12 cellular contexts compared by ENCODE assay signal in the genomic region with DNA sequence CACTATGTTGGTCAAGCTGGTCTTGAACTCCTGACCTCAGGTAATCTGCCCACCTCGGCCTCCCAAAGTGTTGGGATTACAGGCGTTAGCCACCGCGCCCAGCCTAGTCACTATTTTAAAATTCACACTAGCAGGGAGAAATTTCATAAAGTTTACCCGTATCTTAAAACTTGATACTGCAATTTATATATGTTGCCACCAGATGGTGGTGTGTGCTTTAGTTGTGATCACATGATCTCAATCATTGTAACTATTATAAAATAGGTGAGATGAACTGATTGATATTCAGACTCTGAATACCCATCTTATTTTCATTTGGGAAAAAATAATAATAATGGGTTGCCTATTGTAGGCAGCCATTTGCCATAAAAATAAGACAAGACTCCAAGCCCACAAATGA. TPM values are rescaled to one million over a fixed set of nuclear protein-coding genes. Genes with fewer than 3 reads are reported as not detected.
DNase-seq lines count a peak whose midpoint lies in the region; ATAC-seq, FAIRE-seq and TF ChIP-seq lines count a peak whose summit lies in the region.
"Had no signal": no experiment of that assay in that cellular context is flagged by ENCODE, and none has a peak within 500 bp of the region (broad histone marks: within the 10 kb centered on the region; RNA-seq: fewer than 3 reads in every experiment).

No MANE protein-coding gene starts in this region.

- POLR2A ChIA-PET in HepG2 (lab: Yijun Ruan, JAX) = no interaction called here

- peak; percentile 15; the same call in 1 of the 2 replicates for TF ChIP-seq CTCF in HepG2 (CRISPR knock-in tag; IDR thresholded peaks at IDR 0.05)
- peak in 2 of 4 donors; percentile 6 to 18 for TF ChIP-seq CTCF in right lobe of liver (IDR thresholded peaks at IDR 0.05)
- TF ChIP-seq CTCF in fibroblast of mammary gland (conservative IDR thresholded peaks at IDR 0.05; ENCODE audit: control insufficient read depth, insufficient read depth, low read depth, low read length) = peak; percentile 20
- TF ChIP-seq CTCF in tibial nerve (IDR thresholded peaks at IDR 0.05) = peak in 1 of 5 experiments; percentile 8

- H3K27ac ChIP-seq in HepG2 (ENCODE audit: extremely low read length, insufficient read depth, low read length) (no peak overlapping the region), right lobe of liver (no peak overlapping the region), tibial nerve (no peak overlapping the region)
- H3K27ac ChIP-seq: upper lobe of left lung had no signal

- DNase-seq in HepG2 (ENCODE audit: low spot score) (no peak), right lobe of liver (no peak), RKO (ENCODE audit: low spot score) (peak; percentile 23), fibroblast of mammary gland (ENCODE audit: low read depth) (peak; percentile 28), midbrain (lab: John Stamatoyannopoulos, UW) (no peak), tibial nerve (ENCODE audit: low spot score in 2 of 2) (no peak)
- no peak for DNase-seq in stimulated activated CD4-positive, alpha-beta T cell treated with anti-CD3 and anti-CD28 coated beads, Interleukin-4, amount 100 ng/mL, for 24 hours
- no peak for DNase-seq in activated CD4-positive, alpha-beta T cell treated with anti-CD3 and anti-CD28 coated beads for 1 hour
- DNase-seq: aorta, NCI-H187 treated with DMSO at 0.1 percent for 48 hours, upper lobe of left lung had no signal

- TF ChIP-seq POLR2A in HepG2 (IDR thresholded peaks at IDR 0.05; ENCODE audit: insufficient read depth in 1 of 2, low read depth in 2 of 2, low read length in 2 of 2) = no peak
- no peak for TF ChIP-seq POLR2A in right lobe of liver (IDR thresholded peaks at IDR 0.05)
- no peak for TF ChIP-seq POLR2A in tibial nerve (IDR thresholded peaks at IDR 0.05)

- no peaks in the 10 kb centered on the region for H3K27me3 ChIP-seq in HepG2 (ENCODE audit: control insufficient read depth in 1 of 2, insufficient read depth in 2 of 2, low read length in 2 of 2)
- no peaks in the 10 kb centered on the region for H3K27me3 ChIP-seq in right lobe of liver
- no peaks in the 10 kb centered on the region for H3K27me3 ChIP-seq in tibial nerve
- H3K27me3 ChIP-seq: upper lobe of left lung had no signal

- FAIRE-seq in HepG2 (lab: Jason Lieb, UNC) = no peak
- FAIRE-seq: TTC549 had no signal

- BruUV-seq in HepG2 (replicated peaks; lab: Mats Ljungman, UMichigan) = no TSS peak

- intact Hi-C loops in HepG2 (cut with micrococcal nuclease; ENCODE audit: unreplicated experiment) (no loop called here), right lobe of liver (cut with DNase I) (no loop called here)

- no peak for TF ChIP-seq RAD21 in HepG2 (CRISPR knock-in tag; IDR thresholded peaks at IDR 0.05)

- CTCF ChIA-PET in HepG2 (lab: Yijun Ruan, JAX; ENCODE audit: low intra/inter-chr PET ratio, low total read pairs) = no interaction called here

- H3K79me2 ChIP-seq in HepG2 (ENCODE audit: insufficient read depth, low read length) = no peaks in the 10 kb centered on the region

- 33% methylated on average over 5 of the region's 5 CpGs for WGBS in HepG2 (ENCODE audit: low lambda C conversion rate)
- 77% methylated on average over 5 of the region's 5 CpGs for WGBS in right lobe of liver (ENCODE audit: insufficient coverage, low coverage, low lambda C conversion rate, missing lambda C conversion rate)
- 86 to 94% methylated on average over 5 of the region's 5 CpGs for WGBS in tibial nerve, 2 donors

- no peak overlapping the region for H3K4me2 ChIP-seq in HepG2 (ENCODE audit: low read depth, low read length)

- H3K4me1 ChIP-seq in HepG2 (ENCODE audit: insufficient read depth, low read length) (no peaks in the 10 kb centered on the region), right lobe of liver (no peaks in the 10 kb centered on the region), tibial nerve (no peaks in the 10 kb centered on the region)
- H3K4me1 ChIP-seq: upper lobe of left lung had no signal

- H3K9ac ChIP-seq in HepG2 (ENCODE audit: insufficient read depth, low read depth, low read length) = no peak overlapping the region

- H4K20me1 ChIP-seq in HepG2 (ENCODE audit: insufficient read depth, low read length) = no peaks in the 10 kb centered on the region

- H3K36me3 ChIP-seq in HepG2 (replicated peaks in 1 of 2; ENCODE audit: control insufficient read depth in 1 of 2, insufficient read depth in 2 of 2, low read length in 2 of 2) = no peaks in the 10 kb centered on the region
- H3K36me3 ChIP-seq in right lobe of liver = no peaks in the 10 kb centered on the region
- no peaks in the 10 kb centered on the region for H3K36me3 ChIP-seq in tibial nerve
- H3K36me3 ChIP-seq: upper lobe of left lung had no signal

- in situ Hi-C loops in HepG2 (cut with HindIII; ENCODE audit: extremely low pct_ligation_motif_present, low pct_unique_long_range_greater_than_20kb) = no loop called here

- no peak for TF ChIP-seq EP300 in HepG2 (IDR thresholded peaks at IDR 0.05; ENCODE audit: low read depth in 2 of 2, low read length in 2 of 2)
- no peak for TF ChIP-seq EP300 in HepG2 (CRISPR knock-in tag; IDR thresholded peaks at IDR 0.05; ENCODE audit: borderline replicate concordance)
- TF ChIP-seq EP300 in tibial nerve (IDR thresholded peaks at IDR 0.05) = no peak

- no peak for ATAC-seq in HepG2
- ATAC-seq in right lobe of liver = no peak

- no peaks in the 10 kb centered on the region for H3K9me3 ChIP-seq in HepG2 (ENCODE audit: low read length)
- H3K9me3 ChIP-seq in right lobe of liver = no peaks in the 10 kb centered on the region
- peaks cover 0 to 8% (median 0%) of the 10 kb centered on the region in 4 donors for H3K9me3 ChIP-seq in tibial nerve
- H3K9me3 ChIP-seq: upper lobe of left lung had no signal

- no peak overlapping the region for H2AFZ ChIP-seq in HepG2 (ENCODE audit: low read length)

- H3K4me3 ChIP-seq in HepG2 (replicated peaks in 1 of 3; ENCODE audit: insufficient read depth in 1 of 3, low read depth in 2 of 3, low read length in 3 of 3) = no peak overlapping the region
- H3K4me3 ChIP-seq in right lobe of liver = no peak overlapping the region
- H3K4me3 ChIP-seq in fibroblast of mammary gland (ENCODE audit: control insufficient read depth, low read depth, low read length) = no peak overlapping the region
- H3K4me3 ChIP-seq in tibial nerve = no peak overlapping the region
- H3K4me3 ChIP-seq: upper lobe of left lung had no signal

TF ChIP-seq in HepG2, 621 proteins besides CTCF, POLR2A, EP300 and RAD21:
- no peak for TF ChIP-seq ZNF747 (CRISPR knock-in tag; IDR thresholded peaks at IDR 0.05; ENCODE audit: borderline replicate concordance)

RNA-seq across cellular contexts. Expression of a gene that starts 17.8 kb away (rescaled TPM):
- total RNA-seq in HepG2 (2016; rRNA removed; fragmentation: Illumina TruSeq; extraction: Trizol) (not detected in 2 replicates), right lobe of liver (1 to 10 TPM; 1.6 to 6.4 (median 1.9) TPM), tibial nerve (10 to 100 TPM; 13.8 to 31.5 (median 23.8) TPM)
- total RNA-seq in HepG2 (2016; cell fraction: cytosol; rRNA removed; fragmentation: Illumina TruSeq; extraction: Trizol; ENCODE audit: low read depth) = not detected in 2 replicates
- not detected in 2 replicates for total RNA-seq in HepG2 (2016; cell fraction: insoluble cytoplasmic fraction; rRNA removed; fragmentation: Illumina TruSeq; extraction: Trizol)
- not detected in 2 replicates for total RNA-seq in HepG2 (2016; cell fraction: membrane; rRNA removed; fragmentation: Illumina TruSeq; extraction: Trizol)
- not detected in 2 replicates for total RNA-seq in HepG2 (2016; cell fraction: nucleus; rRNA removed; fragmentation: Illumina TruSeq; extraction: Trizol)
- not detected in 2 replicates for polyA plus RNA-seq in HepG2 (2011; rRNA removed)
- polyA plus RNA-seq in HepG2 (2011; cell fraction: cytosol; rRNA removed) = under 0.01 TPM in 1 of 2 replicates, not detected in the other
- polyA plus RNA-seq in HepG2 (2011; cell fraction: nucleus; rRNA removed) = not detected in 2 replicates
- polyA plus RNA-seq in HepG2 (2012) = not detected in 2 replicates
- not detected in 2 replicates for polyA plus RNA-seq in HepG2 (2016; cell fraction: cytosol; fragmentation: Illumina TruSeq; extraction: Trizol; ENCODE audit: low read depth)
- polyA plus RNA-seq in HepG2 (2016; cell fraction: insoluble cytoplasmic fraction; fragmentation: Illumina TruSeq; extraction: Trizol; ENCODE audit: low read depth) = not detected in 2 replicates
- polyA plus RNA-seq in HepG2 (2016; cell fraction: membrane; fragmentation: Illumina TruSeq; extraction: Trizol; ENCODE audit: low read depth) = not detected in 2 replicates
- not detected in 2 replicates for polyA plus RNA-seq in HepG2 (2016; cell fraction: nucleus; fragmentation: Illumina TruSeq; extraction: Trizol; ENCODE audit: insufficient read depth, low read depth)
- polyA minus RNA-seq in HepG2 (2011; rRNA and poly(A)+ RNA removed; ENCODE audit: low replicate concordance) = 0.56 TPM in 1 of 2 replicates, not detected in the other
- polyA minus RNA-seq in HepG2 (2011; cell fraction: cytosol; rRNA and poly(A)+ RNA removed) = not detected in 2 replicates
- polyA minus RNA-seq in HepG2 (2011; cell fraction: nucleus; rRNA and poly(A)+ RNA removed) = not detected in 2 replicates

Comparison
In these comparisons a context has a peak if more than half of its experiments do, and no peak if none do; other contexts are left out.
1. DNase-seq: peak in RKO (single experiment) and fibroblast of mammary gland (single experiment); none in HepG2 (single experiment), right lobe of liver (0 of 3), midbrain (single experiment), stimulated activated CD4-positive, alpha-beta T cell treated with anti-CD3 and anti-CD28 coated beads, Interleukin-4, amount 100 ng/mL, for 24 hours (single experiment), activated CD4-positive, alpha-beta T cell treated with anti-CD3 and anti-CD28 coated beads for 1 hour (single experiment) and tibial nerve (0 of 2).